8 cellular contexts compared by ENCODE assay signal in genomic region chr11:71286701-71287643, GRCh38. TPM values are rescaled to one million over a fixed set of nuclear protein-coding genes. Genes with fewer than 3 reads are reported as not detected.
DNase-seq lines count a peak whose midpoint lies in the region; ATAC-seq, FAIRE-seq and TF ChIP-seq lines count a peak whose summit lies in the region.

No MANE protein-coding gene starts in this region.

- no peak overlapping the region for H3K27ac ChIP-seq in colonic mucosa

- DNase-seq in AG04449 (ENCODE audit: low read depth, low spot score) (peak; percentile 96), HTR-8/SVneo (ENCODE audit: insufficient read length, low spot score) (peak; percentile 60), colonic mucosa (peak; percentile 73), myocyte (ENCODE audit: low read depth) (peak; percentile 99), T-helper 9 cell (no peak), T-helper 1 cell (no peak)
- DNase-seq in activated CD4-positive, alpha-beta T cell treated with anti-CD3 and anti-CD28 coated beads, Interleukin-2, amount 10 ng/mL, durations not matched to agents 24 days and 14 days, result no peak

- no peak for FAIRE-seq in HTR-8/SVneo (lab: Jason Lieb, UNC)

- H3K9me3 Mint-ChIP-seq in activated CD4-positive, alpha-beta T cell treated with anti-CD3 and anti-CD28 coated beads, Interleukin-2, amount 10 ng/mL, durations not matched to agents 24 days and 14 days, result peaks cover 15% of the 10 kb centered on the region

- no peak overlapping the region for H3K9ac ChIP-seq in colonic mucosa (ENCODE audit: low read depth in 2 of 2, low read length in 2 of 2)

- TF ChIP-seq CTCF in AG04449 (IDR thresholded peaks at IDR 0.05; ENCODE audit: insufficient read depth, low read length, missing control alignments) (no peak), colonic mucosa (IDR thresholded peaks at IDR 0.05) (no peak)

- H3K36me3 ChIP-seq in colonic mucosa, result no peaks in the 10 kb centered on the region

- peaks cover 5% of the 10 kb centered on the region for H3K4me1 ChIP-seq in colonic mucosa

- no peak for ATAC-seq in HG03045 (IDR thresholded peaks at IDR 0.05; ENCODE audit: unreplicated experiment)

- peaks cover 2% of the 10 kb centered on the region for H3K27me3 Mint-ChIP-seq in activated CD4-positive, alpha-beta T cell treated with anti-CD3 and anti-CD28 coated beads, Interleukin-2, amount 10 ng/mL, durations not matched to agents 24 days and 14 days

- no peaks in the 10 kb centered on the region for H3K36me3 Mint-ChIP-seq in activated CD4-positive, alpha-beta T cell treated with anti-CD3 and anti-CD28 coated beads, Interleukin-2, amount 10 ng/mL, durations not matched to agents 24 days and 14 days (ENCODE audit: low read depth)

- POLR2A ChIA-PET in AG04449 (lab: Yijun Ruan, JAX), result interaction anchor here (0.9 to 2.9 kb wide), 5 partner anchors 12 to 162 kb away, joined by 3 to 50 read pairs (median 4); partner anchors contain the start of genes DHCR7 and SHANK2

- no peak overlapping the region for H3K4me3 Mint-ChIP-seq in activated CD4-positive, alpha-beta T cell treated with anti-CD3 and anti-CD28 coated beads, Interleukin-2, amount 10 ng/mL, durations not matched to agents 24 days and 14 days

- intact Hi-C loops in colonic mucosa (cut with DNase I), result no loop called here
- intact Hi-C loops in activated CD4-positive, alpha-beta T cell treated with anti-CD3 and anti-CD28 coated beads, Interleukin-2, amount 10 ng/mL, durations not matched to agents 24 days and 14 days (cut with micrococcal nuclease), result no loop called here

- CTCF ChIA-PET in AG04449 (lab: Yijun Ruan, JAX), result interaction anchor here (2.5 kb wide), 1 partner anchor 12 kb away, joined by 8 read pairs; no protein-coding TSS in a partner anchor

- H3K4me3 ChIP-seq in AG04449 (ENCODE audit: low read depth, low read length) (no peak overlapping the region), colonic mucosa (no peak overlapping the region)

- H3K4me1 Mint-ChIP-seq in activated CD4-positive, alpha-beta T cell treated with anti-CD3 and anti-CD28 coated beads, Interleukin-2, amount 10 ng/mL, durations not matched to agents 24 days and 14 days, result no peaks in the 10 kb centered on the region

- no peak overlapping the region for H3K27ac Mint-ChIP-seq in activated CD4-positive, alpha-beta T cell treated with anti-CD3 and anti-CD28 coated beads, Interleukin-2, amount 10 ng/mL, durations not matched to agents 24 days and 14 days

- no peaks in the 10 kb centered on the region for H3K27me3 ChIP-seq in colonic mucosa

- no peaks in the 10 kb centered on the region for H3K9me3 ChIP-seq in colonic mucosa

RNA-seq across cellular contexts. Expression of gene SHANK2, which starts 34.6 kb away (rescaled TPM):
- 10 to 100 TPM; 26.0 to 38.1 TPM for total RNA-seq in colonic mucosa
- total RNA-seq in myocyte, result 3.8 and 4.0 TPM in 2 replicates
- polyA plus RNA-seq in myocyte (2012), result 1.8 TPM
- not detected in 2 replicates for total RNA-seq in activated CD4-positive, alpha-beta T cell treated with anti-CD3 and anti-CD28 coated beads, Interleukin-2, amount 10 ng/mL, durations not matched to agents 24 days and 14 days

Comparison
In these comparisons a context has a peak if more than half of its experiments do, and no peak if none do; other contexts are left out.
1. DNase-seq: peak in AG04449 (single experiment), HTR-8/SVneo (single experiment), colonic mucosa (single experiment) and myocyte (single experiment); none in T-helper 9 cell (single experiment), activated CD4-positive, alpha-beta T cell treated with anti-CD3 and anti-CD28 coated beads, Interleukin-2, amount 10 ng/mL, durations not matched to agents 24 days and 14 days (single experiment) and T-helper 1 cell (0 of 5).